14 cellular contexts compared by ENCODE assay signal in the genomic region with DNA sequence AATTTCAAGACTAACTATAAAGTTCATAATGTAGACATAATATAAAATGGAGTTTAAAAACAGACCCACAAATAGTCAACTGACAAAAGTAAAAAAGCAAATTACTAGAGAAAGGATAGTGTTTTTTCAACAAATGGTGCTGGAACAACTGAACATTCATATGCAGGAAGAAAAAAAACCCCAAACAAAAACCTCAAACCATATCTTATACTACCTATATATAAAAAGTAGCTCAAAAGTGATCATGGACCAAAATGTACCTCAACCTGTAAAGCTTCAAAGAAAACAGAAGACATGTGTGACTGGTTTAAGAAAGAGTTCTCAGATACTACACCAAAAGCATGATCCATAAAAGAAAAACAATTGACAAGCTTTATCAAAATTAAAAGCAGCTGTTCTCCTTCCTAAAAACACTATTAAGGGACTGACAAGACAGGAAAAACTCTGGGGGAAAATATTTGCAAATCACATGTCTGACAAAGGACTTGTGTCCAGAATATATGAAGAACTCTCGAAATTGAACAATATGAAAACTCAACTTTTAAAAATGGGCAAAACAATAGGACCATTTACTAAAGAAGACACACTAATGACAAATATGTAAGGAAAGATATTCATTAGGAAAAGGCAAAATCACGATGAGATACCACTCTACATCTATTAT. TPM values are rescaled to one million over a fixed set of nuclear protein-coding genes. Genes with fewer than 3 reads are reported as not detected.
DNase-seq lines count a peak whose midpoint lies in the region; ATAC-seq, FAIRE-seq and TF ChIP-seq lines count a peak whose summit lies in the region.
"Had no signal": no experiment of that assay in that cellular context is flagged by ENCODE, and none has a peak within 500 bp of the region (broad histone marks: within the 10 kb centered on the region; RNA-seq: fewer than 3 reads in every experiment).

No MANE protein-coding gene starts in this region.

- H3K4me1 Mint-ChIP-seq in Calu3 (ENCODE audit: low read depth, unreplicated experiment) (peaks cover 25% of the 10 kb centered on the region), astrocyte (ENCODE audit: low read depth, unreplicated experiment) (peaks cover 11% of the 10 kb centered on the region)
- H3K4me1 Mint-ChIP-seq in natural killer cell treated with Interleukin-12 subunit alpha and Interleukin-12 subunit beta and Interleukin-15 and Interleukin-18, amount 100 ng/mL, for 72 hours (ENCODE audit: low read depth in 2 of 2): peaks cover 35 to 39% of the 10 kb centered on the region in 2 donors

- H3K27ac Mint-ChIP-seq in Calu3 (ENCODE audit: unreplicated experiment): peak overlapping the region; percentile 67
- H3K27ac Mint-ChIP-seq in astrocyte (ENCODE audit: unreplicated experiment): no peak overlapping the region
- peak overlapping the region; percentile 74 to 92 for H3K27ac Mint-ChIP-seq in natural killer cell treated with Interleukin-12 subunit alpha and Interleukin-12 subunit beta and Interleukin-15 and Interleukin-18, amount 100 ng/mL, for 72 hours

- intact Hi-C loops in Calu3 (cut with micrococcal nuclease; ENCODE audit: unreplicated experiment): no loop called here

- CTCF ChIA-PET in Calu3 (lab: Charles Lee): interaction anchor here (0.6 to 0.7 kb wide), 3 partner anchors 22 to 512 kb away, joined by 3 read pairs; partner anchors contain the start of gene ARID4A

- H3K79me2 ChIP-seq in Loucy (ENCODE audit: insufficient read depth, low read length): peaks cover 85% of the 10 kb centered on the region
- peaks cover 88% of the 10 kb centered on the region for H3K79me2 ChIP-seq in astrocyte (ENCODE audit: insufficient read depth, low read length)

- H3K36me3 Mint-ChIP-seq in Calu3 (ENCODE audit: insufficient read depth, unreplicated experiment) (peaks cover 73% of the 10 kb centered on the region), astrocyte (ENCODE audit: low read depth, unreplicated experiment) (no peaks in the 10 kb centered on the region)
- H3K36me3 Mint-ChIP-seq in natural killer cell treated with Interleukin-12 subunit alpha and Interleukin-12 subunit beta and Interleukin-15 and Interleukin-18, amount 100 ng/mL, for 72 hours: peaks cover 13% of the 10 kb centered on the region

- no peak for TF ChIP-seq CTCF in Calu3 (IDR thresholded peaks at IDR 0.05; ENCODE audit: unreplicated experiment)
- no peak for TF ChIP-seq CTCF in Loucy (conservative IDR thresholded peaks at IDR 0.05; ENCODE audit: low read length)
- TF ChIP-seq CTCF in astrocyte (IDR thresholded peaks at IDR 0.05; ENCODE audit: insufficient read depth, low read depth, low read length): no peak

- peaks cover 31% of the 10 kb centered on the region for H3K4me1 ChIP-seq in Loucy (ENCODE audit: insufficient read depth, low read length, poor library complexity, severe bottlenecking)
- peaks cover under 1% of the 10 kb centered on the region for H3K4me1 ChIP-seq in astrocyte (ENCODE audit: insufficient read depth, low read length)

- peak; percentile 5 for FAIRE-seq in astrocyte (lab: Jason Lieb, UNC)

- H3K9ac ChIP-seq in Loucy (ENCODE audit: low read depth, low read length, poor library complexity, severe bottlenecking): peak overlapping the region; percentile 12
- no peak overlapping the region for H3K9ac ChIP-seq in astrocyte (ENCODE audit: low read length)

- H3K27me3 Mint-ChIP-seq in Calu3 (ENCODE audit: unreplicated experiment): no peaks in the 10 kb centered on the region
- no peaks in the 10 kb centered on the region for H3K27me3 Mint-ChIP-seq in astrocyte (ENCODE audit: low read depth, unreplicated experiment)
- no peaks in the 10 kb centered on the region for H3K27me3 Mint-ChIP-seq in natural killer cell treated with Interleukin-12 subunit alpha and Interleukin-12 subunit beta and Interleukin-15 and Interleukin-18, amount 100 ng/mL, for 72 hours

- H3K4me3 ChIP-seq in Loucy (ENCODE audit: low read length, poor library complexity, severe bottlenecking) (peak overlapping the region; percentile 61), astrocyte (ENCODE audit: insufficient read depth, low read depth, low read length) (no peak overlapping the region)
- H3K4me3 ChIP-seq: thoracic aorta had no signal

- ATAC-seq in natural killer cell treated with Interleukin-12 subunit alpha and Interleukin-12 subunit beta and Interleukin-15 and Interleukin-18, amount 100 ng/mL, for 72 hours: no peak
- ATAC-seq: Right ventricle myocardium inferior had no signal

- no peak overlapping the region for H3K27ac ChIP-seq in astrocyte (ENCODE audit: low read depth, low read length)

- H3K4me2 ChIP-seq in Loucy (ENCODE audit: low read depth, low read length, poor library complexity, severe bottlenecking) (peak overlapping the region; percentile 73), astrocyte (ENCODE audit: low read length) (no peak overlapping the region)

- no peaks in the 10 kb centered on the region for H3K9me3 Mint-ChIP-seq in Calu3 (ENCODE audit: low read depth, unreplicated experiment)
- no peaks in the 10 kb centered on the region for H3K9me3 Mint-ChIP-seq in astrocyte (ENCODE audit: unreplicated experiment)
- no peaks in the 10 kb centered on the region for H3K9me3 Mint-ChIP-seq in natural killer cell treated with Interleukin-12 subunit alpha and Interleukin-12 subunit beta and Interleukin-15 and Interleukin-18, amount 100 ng/mL, for 72 hours

- H3K9me2 ChIP-seq in Loucy (replicated peaks; ENCODE audit: low read depth, low read length): no peaks in the 10 kb centered on the region

- H3K4me3 Mint-ChIP-seq in Calu3 (ENCODE audit: low read depth, unreplicated experiment): no peak overlapping the region
- H3K4me3 Mint-ChIP-seq in astrocyte (ENCODE audit: unreplicated experiment): no peak overlapping the region
- H3K4me3 Mint-ChIP-seq in natural killer cell treated with Interleukin-12 subunit alpha and Interleukin-12 subunit beta and Interleukin-15 and Interleukin-18, amount 100 ng/mL, for 72 hours: no peak overlapping the region

- BruUV-seq in Calu3 (replicated peaks; lab: Mats Ljungman, UMichigan): no TSS peak

- H2AFZ ChIP-seq in Loucy (ENCODE audit: low read length) (no peak overlapping the region), astrocyte (ENCODE audit: low read depth, low read length) (no peak overlapping the region)

- H3K36me3 ChIP-seq in Loucy (ENCODE audit: insufficient read depth, low read length): peaks cover 65% of the 10 kb centered on the region
- H3K36me3 ChIP-seq in astrocyte (ENCODE audit: insufficient read depth, low read length): peaks cover 24% of the 10 kb centered on the region

- no peaks in the 10 kb centered on the region for H3K27me3 ChIP-seq in Loucy (ENCODE audit: insufficient read depth, low read length, poor library complexity, severe bottlenecking)
- no peaks in the 10 kb centered on the region for H3K27me3 ChIP-seq in astrocyte (ENCODE audit: insufficient read depth, low read length)

- H3K9me3 ChIP-seq in Loucy (ENCODE audit: insufficient read depth, low read depth, low read length) (no peaks in the 10 kb centered on the region), astrocyte (ENCODE audit: insufficient read depth, low read depth, low read length) (no peaks in the 10 kb centered on the region)
- H3K9me3 ChIP-seq: Caco-2, thoracic aorta had no signal

- peaks cover 18% of the 10 kb centered on the region for H3F3A ChIP-seq in Loucy (ENCODE audit: low read depth)

- peaks cover 76% of the 10 kb centered on the region for H4K20me1 ChIP-seq in Loucy (ENCODE audit: insufficient read depth, low read length, poor library complexity, severe bottlenecking)
- H4K20me1 ChIP-seq in astrocyte (ENCODE audit: insufficient read depth, low read length): peaks cover 49% of the 10 kb centered on the region

- DNase-seq in Calu3 (no peak), astrocyte (ENCODE audit: low read depth) (no peak), T-helper 9 cell (no peak), kidney tubule cell (ENCODE audit: low spot score) (no peak)
- DNase-seq in natural killer cell treated with Interleukin-12 subunit alpha and Interleukin-12 subunit beta and Interleukin-15 and Interleukin-18, amount 100 ng/mL, for 72 hours (ENCODE audit: low spot score): no peak
- no peak for DNase-seq in stimulated activated CD8-positive, alpha-beta memory T cell treated with anti-CD3 and anti-CD28 coated beads, Interleukin-4, amount 100 ng/mL, for 48 hours
- DNase-seq: Caco-2, dermis blood vessel endothelial cell, IMR-90, NCI-H1694, NCI-H748 treated with DMSO at 0.1 percent for 48 hours had no signal

RNA-seq across cellular contexts. Expression of gene ARID4A, which starts 22.7 kb away (rescaled TPM):
- total RNA-seq in Calu3 (2022) (24.9 and 26.7 TPM in 2 replicates), astrocyte (24.5 and 26.6 TPM in 2 replicates)
- 10 to 100 TPM; 33.0 to 35.6 TPM for total RNA-seq in natural killer cell treated with Interleukin-12 subunit alpha and Interleukin-12 subunit beta and Interleukin-15 and Interleukin-18, amount 100 ng/mL, for 72 hours

RNA-seq across cellular contexts. Expression of gene PSMA3, which starts 31.0 kb away (rescaled TPM):
- 222 and 260 TPM in 2 replicates for total RNA-seq in Calu3 (2022)
- total RNA-seq in astrocyte: 215 and 232 TPM in 2 replicates
- total RNA-seq in natural killer cell treated with Interleukin-12 subunit alpha and Interleukin-12 subunit beta and Interleukin-15 and Interleukin-18, amount 100 ng/mL, for 72 hours: 100 to 1,000 TPM; 320 to 337 TPM
